20 cellular contexts compared by ENCODE assay signal in the genomic region with DNA sequence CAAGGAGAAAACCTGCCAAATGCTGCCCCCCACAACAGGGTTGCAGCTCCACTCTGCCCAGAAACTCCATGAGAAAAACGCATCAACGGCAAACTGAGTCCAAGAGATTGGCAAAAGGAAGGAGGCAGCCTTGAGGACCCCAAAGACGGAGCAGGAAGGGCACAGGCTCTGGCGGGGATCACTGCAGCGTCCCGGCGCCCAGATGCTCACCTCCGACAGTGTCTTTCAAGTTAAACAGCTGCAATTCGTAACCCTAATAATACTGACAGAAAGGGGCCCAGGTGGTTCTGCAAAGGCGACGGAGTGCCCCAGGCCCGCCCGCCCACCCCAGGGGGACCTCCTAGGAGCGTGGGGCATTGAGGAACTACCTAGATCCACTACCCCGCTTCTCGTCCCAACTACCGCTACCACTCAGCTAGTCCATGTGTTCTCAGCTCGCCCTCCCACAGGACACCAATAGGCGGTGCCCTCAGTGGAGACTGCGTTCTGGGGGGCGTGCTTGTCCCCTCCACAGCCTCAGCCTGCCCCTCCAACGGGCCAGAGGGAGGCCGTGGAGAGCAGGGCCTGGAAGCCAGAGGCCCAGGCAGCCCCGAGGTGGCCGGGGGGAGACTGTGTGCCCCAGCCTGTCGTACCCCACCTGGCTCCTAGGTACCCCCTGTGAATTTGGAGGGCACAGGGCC.
A peak's percentile ranks its signal among the peaks of the same experiment; 100 is the strongest.
DNase-seq lines count a peak whose midpoint lies in the region; ATAC-seq and TF ChIP-seq lines count a peak whose summit lies in the region.
"Had no signal": no experiment of that assay in that cellular context is flagged by ENCODE, and none has a peak within 500 bp of the region (broad histone marks: within the 10 kb centered on the region; RNA-seq: fewer than 3 reads in every experiment).

No MANE protein-coding gene starts in this region.

- no peak overlapping the region for H3K56ac ChIP-seq in H9 (ENCODE audit: insufficient read length, low read depth, low read length)

- H3K79me1 ChIP-seq in H9 (ENCODE audit: insufficient read depth, low read depth, low read length, poor library complexity, severe bottlenecking), result no peaks in the 10 kb centered on the region

- no peak overlapping the region for H3T11ph ChIP-seq in H9 (ENCODE audit: low read length)

- no peak overlapping the region for H4K5ac ChIP-seq in H9 (ENCODE audit: insufficient read length, low read depth, low read length)

- H4K91ac ChIP-seq in H9 (ENCODE audit: insufficient read length, low read depth, low read length), result no peak overlapping the region

- ATAC-seq in sciatic nerve (no peak), HG02840 (IDR thresholded peaks at IDR 0.05; ENCODE audit: low FRiP score, unreplicated experiment) (no peak)

- no peaks in the 10 kb centered on the region for H3K23me2 ChIP-seq in H9 (ENCODE audit: insufficient read length, low read depth, low read length, poor library complexity, severe bottlenecking)

- no peak overlapping the region for H3K4me3 Mint-ChIP-seq in H9
- no peak overlapping the region for H3K4me3 Mint-ChIP-seq in activated CD4-positive, alpha-beta memory T cell treated with anti-CD3 and anti-CD28 coated beads, Interleukin-2, amount 10 ng/mL, durations not matched to agents 7 days and 5 days

- no peaks in the 10 kb centered on the region; the same call in 1 of the 2 replicates for H3K27me3 Mint-ChIP-seq in H9 (ENCODE audit: low read depth)
- no peaks in the 10 kb centered on the region for H3K27me3 Mint-ChIP-seq in activated CD4-positive, alpha-beta memory T cell treated with anti-CD3 and anti-CD28 coated beads, Interleukin-2, amount 10 ng/mL, durations not matched to agents 7 days and 5 days

- H2AFZ ChIP-seq in H9 (ENCODE audit: low read length), result no peak overlapping the region

- no peak overlapping the region for H2BK120ac ChIP-seq in H9 (ENCODE audit: low read depth, low read length, poor library complexity, severe bottlenecking)

- intact Hi-C loops in sciatic nerve (cut with DNase I), result no loop called here

- peak; percentile 8 for DNase-seq in activated CD8-positive, alpha-beta memory T cell treated with anti-CD3 and anti-CD28 coated beads, Interleukin-2, amount 50 U/mL, for 4 hours
- no peak for DNase-seq in activated CD8-positive, alpha-beta memory T cell treated with anti-CD3 and anti-CD28 coated beads for 24 hours
- DNase-seq in H9, result peak; percentile 28
- DNase-seq in islet precursor cell, result peak; percentile 24
- DNase-seq in sciatic nerve (ENCODE audit: low spot score), result peak; percentile 27
- DNase-seq in activated CD4-positive, alpha-beta memory T cell treated with anti-CD3 and anti-CD28 coated beads, Interleukin-2, amount 10 ng/mL, durations not matched to agents 7 days and 5 days, result no peak
- no peak for DNase-seq in DMS 273 treated with DMSO at 0.1 percent for 48 hours (lab: John Stamatoyannopoulos, UW)
- DNase-seq: DND-41, IMR-90, NCI-H1417 treated with DMSO at 0.1 percent for 48 hours, NCI-H187 treated with DMSO at 0.1 percent for 48 hours, NCI-H226, NCI-H524, NCI-H82, OCI-M1, SIG-M5 had no signal

- H2BK20ac ChIP-seq in H9 (ENCODE audit: low read depth, low read length, poor library complexity, severe bottlenecking), result no peak overlapping the region

- H3K23ac ChIP-seq in H9 (ENCODE audit: insufficient read length, low read depth, low read length), result no peak overlapping the region

- H3K27me3 ChIP-seq in H9 (ENCODE audit: insufficient read depth, low read length), result no peaks in the 10 kb centered on the region

- no peak overlapping the region for H2BK12ac ChIP-seq in H9 (ENCODE audit: insufficient read length, low read depth, low read length)

- peaks cover 3 to 8% of the 10 kb centered on the region in 2 experiments for H3K9me3 Mint-ChIP-seq in H9
- no peaks in the 10 kb centered on the region for H3K9me3 Mint-ChIP-seq in activated CD4-positive, alpha-beta memory T cell treated with anti-CD3 and anti-CD28 coated beads, Interleukin-2, amount 10 ng/mL, durations not matched to agents 7 days and 5 days

- no peak overlapping the region for H3K9ac ChIP-seq in H9 (ENCODE audit: extremely low read depth, insufficient read length, low read length)

- H3K18ac ChIP-seq in H9 (ENCODE audit: insufficient read length, low read depth, low read length), result no peak overlapping the region

- no peak overlapping the region for H2BK15ac ChIP-seq in H9 (ENCODE audit: low read depth, low read length)

- no CpG with 5 or more reads among the region's 26 CpGs for WGBS in H9 (ENCODE audit: extremely low coverage, insufficient read length, low lambda C conversion rate)

- no peak overlapping the region for H3K27ac ChIP-seq in H9 (ENCODE audit: insufficient read length, low read depth, low read length)
- H3K27ac ChIP-seq: 22Rv1, HL-60, RWPE1 had no signal

- no peaks in the 10 kb centered on the region for H3K4me1 Mint-ChIP-seq in H9
- no peaks in the 10 kb centered on the region for H3K4me1 Mint-ChIP-seq in activated CD4-positive, alpha-beta memory T cell treated with anti-CD3 and anti-CD28 coated beads, Interleukin-2, amount 10 ng/mL, durations not matched to agents 7 days and 5 days

- H2BK5ac ChIP-seq in H9 (ENCODE audit: insufficient read length, low read length), result no peak overlapping the region

- H3K9me3 ChIP-seq in H9 (ENCODE audit: control insufficient read depth, low read depth, low read length), result no peaks in the 10 kb centered on the region

- no peaks in the 10 kb centered on the region for H3K79me2 ChIP-seq in H9 (ENCODE audit: insufficient read depth, low read length)

- H4K8ac ChIP-seq in H9 (replicated peaks; ENCODE audit: insufficient read length, low read depth, low read length), result no peak overlapping the region

- no peaks in the 10 kb centered on the region for H3K4me1 ChIP-seq in H9 (ENCODE audit: insufficient read depth, low read length)

- POLR2A ChIA-PET in activated CD4-positive, alpha-beta memory T cell treated with anti-CD3 and anti-CD28 coated beads, Interleukin-2, amount 10 ng/mL, durations not matched to agents 7 days and 5 days (lab: Charles Lee), result no interaction called here

- no peak overlapping the region for H3K4me2 ChIP-seq in H9 (ENCODE audit: insufficient read depth, insufficient read length, low read length)

- H3K14ac ChIP-seq in H9 (ENCODE audit: insufficient read depth, low read length), result no peak overlapping the region

- no peak overlapping the region for H2AK5ac ChIP-seq in H9 (ENCODE audit: insufficient read length, low read length)

- H4K20me1 ChIP-seq in H9 (ENCODE audit: control insufficient read depth, insufficient read depth, insufficient read length), result no peaks in the 10 kb centered on the region

- H3K4ac ChIP-seq in H9 (ENCODE audit: low read depth, low read length), result no peak overlapping the region

- peak overlapping the region in 1 of 3 experiments; percentile 34; a peak in 1 of 7 replicates for H3K27ac Mint-ChIP-seq in H9
- no peak overlapping the region for H3K27ac Mint-ChIP-seq in activated CD4-positive, alpha-beta memory T cell treated with anti-CD3 and anti-CD28 coated beads, Interleukin-2, amount 10 ng/mL, durations not matched to agents 7 days and 5 days

- TF ChIP-seq CTCF in H9 (conservative IDR thresholded peaks at IDR 0.05), result no peak; the same call in 2 of the 3 replicates

- CTCF ChIA-PET in activated CD4-positive, alpha-beta memory T cell treated with anti-CD3 and anti-CD28 coated beads, Interleukin-2, amount 10 ng/mL, durations not matched to agents 7 days and 5 days (lab: Charles Lee), result no interaction called here

- H3K36me3 Mint-ChIP-seq in H9 (ENCODE audit: insufficient read depth in 1 of 3, low read depth in 3 of 3), result peaks cover 26 to 44% (median 35%) of the 10 kb centered on the region in 3 experiments
- H3K36me3 Mint-ChIP-seq in activated CD4-positive, alpha-beta memory T cell treated with anti-CD3 and anti-CD28 coated beads, Interleukin-2, amount 10 ng/mL, durations not matched to agents 7 days and 5 days (ENCODE audit: low read depth), result no peaks in the 10 kb centered on the region

Comparison
In these comparisons a context has a peak if more than half of its experiments do, and no peak if none do; other contexts are left out.
1. DNase-seq: peak in activated CD8-positive, alpha-beta memory T cell treated with anti-CD3 and anti-CD28 coated beads, Interleukin-2, amount 50 U/mL, for 4 hours (single experiment), H9 (single experiment), islet precursor cell (single experiment) and sciatic nerve (single experiment); none in activated CD8-positive, alpha-beta memory T cell treated with anti-CD3 and anti-CD28 coated beads for 24 hours (single experiment), activated CD4-positive, alpha-beta memory T cell treated with anti-CD3 and anti-CD28 coated beads, Interleukin-2, amount 10 ng/mL, durations not matched to agents 7 days and 5 days (single experiment) and DMS 273 treated with DMSO at 0.1 percent for 48 hours (single experiment).